Comparison of ENCODE assay signal across 1 cellular context in the genomic region with DNA sequence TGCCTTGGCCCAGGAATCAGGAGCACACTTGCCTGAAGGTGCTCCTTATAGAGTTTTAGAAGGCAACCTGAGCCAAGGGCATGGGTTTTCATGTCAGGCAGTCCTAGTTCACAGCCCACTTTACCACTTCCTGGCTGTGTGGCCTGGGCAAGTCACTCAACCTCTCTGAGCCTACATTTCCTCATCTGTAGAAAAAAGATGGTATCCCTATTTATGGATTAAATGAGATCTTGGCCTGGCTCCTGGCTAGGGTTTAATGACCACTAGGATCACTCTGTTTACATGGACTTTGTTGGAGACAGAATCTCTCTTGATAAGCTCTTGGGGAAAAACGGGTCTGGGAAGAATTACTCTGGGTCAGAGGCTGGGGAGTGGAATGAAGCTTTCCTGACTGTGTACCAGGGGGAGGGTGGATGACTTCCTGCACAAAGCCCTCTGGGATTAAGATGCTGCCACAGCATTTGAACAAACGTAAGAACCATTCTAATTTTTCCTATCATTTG.
TF ChIP-seq lines count a peak whose summit lies in the region.

No MANE protein-coding gene starts in this region.

TF ChIP-seq in GM23338, 12 proteins besides CTCF, POLR2A, EP300 and RAD21:
- TF ChIP-seq, protein P1, sequence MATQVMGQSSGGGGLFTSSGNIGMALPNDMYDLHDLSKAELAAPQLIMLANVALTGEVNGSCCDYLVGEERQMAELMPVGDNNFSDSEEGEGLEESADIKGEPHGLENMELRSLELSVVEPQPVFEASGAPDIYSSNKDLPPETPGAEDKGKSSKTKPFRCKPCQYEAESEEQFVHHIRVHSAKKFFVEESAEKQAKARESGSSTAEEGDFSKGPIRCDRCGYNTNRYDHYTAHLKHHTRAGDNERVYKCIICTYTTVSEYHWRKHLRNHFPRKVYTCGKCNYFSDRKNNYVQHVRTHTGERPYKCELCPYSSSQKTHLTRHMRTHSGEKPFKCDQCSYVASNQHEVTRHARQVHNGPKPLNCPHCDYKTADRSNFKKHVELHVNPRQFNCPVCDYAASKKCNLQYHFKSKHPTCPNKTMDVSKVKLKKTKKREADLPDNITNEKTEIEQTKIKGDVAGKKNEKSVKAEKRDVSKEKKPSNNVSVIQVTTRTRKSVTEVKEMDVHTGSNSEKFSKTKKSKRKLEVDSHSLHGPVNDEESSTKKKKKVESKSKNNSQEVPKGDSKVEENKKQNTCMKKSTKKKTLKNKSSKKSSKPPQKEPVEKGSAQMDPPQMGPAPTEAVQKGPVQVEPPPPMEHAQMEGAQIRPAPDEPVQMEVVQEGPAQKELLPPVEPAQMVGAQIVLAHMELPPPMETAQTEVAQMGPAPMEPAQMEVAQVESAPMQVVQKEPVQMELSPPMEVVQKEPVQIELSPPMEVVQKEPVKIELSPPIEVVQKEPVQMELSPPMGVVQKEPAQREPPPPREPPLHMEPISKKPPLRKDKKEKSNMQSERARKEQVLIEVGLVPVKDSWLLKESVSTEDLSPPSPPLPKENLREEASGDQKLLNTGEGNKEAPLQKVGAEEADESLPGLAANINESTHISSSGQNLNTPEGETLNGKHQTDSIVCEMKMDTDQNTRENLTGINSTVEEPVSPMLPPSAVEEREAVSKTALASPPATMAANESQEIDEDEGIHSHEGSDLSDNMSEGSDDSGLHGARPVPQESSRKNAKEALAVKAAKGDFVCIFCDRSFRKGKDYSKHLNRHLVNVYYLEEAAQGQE (IDR thresholded peaks at IDR 0.05; ENCODE audit: unreplicated experiment) = no peak
- TF ChIP-seq, protein P2, sequence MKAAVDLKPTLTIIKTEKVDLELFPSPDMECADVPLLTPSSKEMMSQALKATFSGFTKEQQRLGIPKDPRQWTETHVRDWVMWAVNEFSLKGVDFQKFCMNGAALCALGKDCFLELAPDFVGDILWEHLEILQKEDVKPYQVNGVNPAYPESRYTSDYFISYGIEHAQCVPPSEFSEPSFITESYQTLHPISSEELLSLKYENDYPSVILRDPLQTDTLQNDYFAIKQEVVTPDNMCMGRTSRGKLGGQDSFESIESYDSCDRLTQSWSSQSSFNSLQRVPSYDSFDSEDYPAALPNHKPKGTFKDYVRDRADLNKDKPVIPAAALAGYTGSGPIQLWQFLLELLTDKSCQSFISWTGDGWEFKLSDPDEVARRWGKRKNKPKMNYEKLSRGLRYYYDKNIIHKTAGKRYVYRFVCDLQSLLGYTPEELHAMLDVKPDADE (IDR thresholded peaks at IDR 0.05) = 0 out of 2 replicates have a peak, but pooled peaks have one; percentile 31
